ENCODE assay signal across 1 cellular context in the genomic region with DNA sequence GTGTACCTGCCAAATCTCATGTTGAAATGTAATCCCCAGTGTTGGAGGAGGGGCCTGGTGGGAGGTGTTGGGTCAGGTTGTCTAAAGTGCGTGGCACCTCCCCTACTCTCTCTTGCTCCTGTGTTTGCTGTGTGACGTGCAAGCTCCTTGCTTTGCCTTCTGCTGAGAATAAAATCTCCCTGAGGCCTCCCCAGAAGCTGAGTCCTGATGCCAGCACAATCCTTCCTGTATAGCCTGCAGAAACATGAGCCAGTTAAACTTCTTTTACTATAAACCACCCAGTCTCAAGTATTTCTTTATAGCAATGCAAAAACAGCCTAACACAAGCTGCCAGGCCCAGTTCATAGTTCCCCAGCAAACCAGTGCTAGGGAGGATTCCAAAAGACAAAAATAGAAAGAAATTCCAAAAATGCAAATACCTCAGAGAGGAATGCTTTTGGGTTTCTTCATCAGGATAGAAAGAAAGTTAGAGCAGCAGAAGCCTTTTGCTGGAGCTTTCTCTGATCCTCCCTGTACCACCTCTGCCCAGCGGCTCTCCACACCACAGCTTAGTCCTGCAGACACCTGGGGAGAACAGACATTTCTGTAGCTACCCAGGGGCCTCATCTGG.
TF ChIP-seq lines count a peak whose summit lies in the region.

No MANE protein-coding gene starts in this region.

TF ChIP-seq in A549, 52 proteins besides CTCF, POLR2A, EP300 and RAD21 (continued from another document):
- TF ChIP-seq, protein P1, sequence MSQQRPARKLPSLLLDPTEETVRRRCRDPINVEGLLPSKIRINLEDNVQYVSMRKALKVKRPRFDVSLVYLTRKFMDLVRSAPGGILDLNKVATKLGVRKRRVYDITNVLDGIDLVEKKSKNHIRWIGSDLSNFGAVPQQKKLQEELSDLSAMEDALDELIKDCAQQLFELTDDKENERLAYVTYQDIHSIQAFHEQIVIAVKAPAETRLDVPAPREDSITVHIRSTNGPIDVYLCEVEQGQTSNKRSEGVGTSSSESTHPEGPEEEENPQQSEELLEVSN (IDR thresholded peaks at IDR 0.05; ENCODE audit: borderline replicate concordance, low read depth), result no peak
- no peak for TF ChIP-seq MYC (IDR thresholded peaks at IDR 0.05; ENCODE audit: borderline replicate concordance, low read length)
- TF ChIP-seq FOXS1 (CRISPR knock-in tag; IDR thresholded peaks at IDR 0.05), result no peak
- no peak for TF ChIP-seq SMC3 (IDR thresholded peaks at IDR 0.05)
- TF ChIP-seq CHD2 (IDR thresholded peaks at IDR 0.05; ENCODE audit: low read length, partially characterized antibody), result no peak
- TF ChIP-seq HOXB5 (CRISPR knock-in tag; IDR thresholded peaks at IDR 0.05), result no peak
- no peak for TF ChIP-seq RCOR1 (IDR thresholded peaks at IDR 0.05; ENCODE audit: low read depth, low read length)
- no peak for TF ChIP-seq PHF8 (IDR thresholded peaks at IDR 0.05; ENCODE audit: borderline replicate concordance, low read depth)
